8 cellular contexts compared by ENCODE assay signal in genomic region chr12:89352492-89353187, GRCh38. TPM values are rescaled to one million over a fixed set of nuclear protein-coding genes. Genes with fewer than 3 reads are reported as not detected.
DNase-seq lines count a peak whose midpoint lies in the region; ATAC-seq lines count a peak whose summit lies in the region.

TSS of gene DUSP6 (minus strand) at chr12:89352501. CDS start at chr12:89352039, 462 bp downstream.

- ATAC-seq in GM18517 (IDR thresholded peaks at IDR 0.05; ENCODE audit: unreplicated experiment) (peak; percentile 43), HG03520 (IDR thresholded peaks at IDR 0.05; ENCODE audit: unreplicated experiment) (peak; percentile 40), HG03095 (IDR thresholded peaks at IDR 0.05; ENCODE audit: unreplicated experiment) (no peak)

- H3K4me3 Mint-ChIP-seq in activated CD4-positive, alpha-beta memory T cell treated with anti-CD3 and anti-CD28 coated beads for 36 hours, result peak within 1 kb of the TSS; percentile 92

- H3K27me3 Mint-ChIP-seq in activated CD4-positive, alpha-beta memory T cell treated with anti-CD3 and anti-CD28 coated beads for 36 hours, result peaks cover 2% of the 10 kb centered on the region

- intact Hi-C loops in activated CD4-positive, alpha-beta memory T cell treated with anti-CD3 and anti-CD28 coated beads for 36 hours (cut with micrococcal nuclease), result loop anchor here (1.0 to 10.0 kb wide), 18 partner anchors 11 to 1118 kb away; partner anchors contain the start of gene POC1B

- CTCF ChIA-PET in activated CD4-positive, alpha-beta memory T cell treated with anti-CD3 and anti-CD28 coated beads for 36 hours (lab: Charles Lee), result interaction anchor here (0.6 to 3.1 kb wide), 13 partner anchors 30 to 333 kb away, joined by 3 to 15 read pairs (median 4); partner anchors contain the start of gene GALNT4

- H3K9me3 Mint-ChIP-seq in activated CD4-positive, alpha-beta memory T cell treated with anti-CD3 and anti-CD28 coated beads for 36 hours, result no peaks in the 10 kb centered on the region

- peaks cover 40% of the 10 kb centered on the region for H3K36me3 Mint-ChIP-seq in activated CD4-positive, alpha-beta memory T cell treated with anti-CD3 and anti-CD28 coated beads for 36 hours

- POLR2A ChIA-PET in activated CD4-positive, alpha-beta memory T cell treated with anti-CD3 and anti-CD28 coated beads for 36 hours (lab: Charles Lee), result interaction anchor here (0.8 to 5.4 kb wide), 21 partner anchors 11 to 313 kb away, joined by 3 to 59 read pairs (median 8); partner anchors contain the start of genes GALNT4 and POC1B

- H3K4me1 Mint-ChIP-seq in activated CD4-positive, alpha-beta memory T cell treated with anti-CD3 and anti-CD28 coated beads for 36 hours (ENCODE audit: low read depth), result peaks cover 36% of the 10 kb centered on the region

- DNase-seq in NCI-H774 (lab: John Stamatoyannopoulos, UW) (peak; percentile 99), dermis blood vessel endothelial cell (peak; percentile 99), left kidney (ENCODE audit: low read depth, low spot score) (peak; percentile 99)
- peak; percentile 97 for DNase-seq in activated CD4-positive, alpha-beta memory T cell treated with anti-CD3 and anti-CD28 coated beads for 36 hours
- peak; percentile 58 to 87 (median 70) for DNase-seq in stimulated activated CD4-positive, alpha-beta T cell treated with anti-CD3 and anti-CD28 coated beads, Interleukin-1b, Interleukin-23, amount 100 ng/mL, for 24 hours (ENCODE audit: low read depth in 4 of 4, low spot score in 1 of 4)

- peak within 1 kb of the TSS; percentile 96 for H3K27ac Mint-ChIP-seq in activated CD4-positive, alpha-beta memory T cell treated with anti-CD3 and anti-CD28 coated beads for 36 hours

RNA-seq across cellular contexts. Expression of gene DUSP6, which starts in this region (rescaled TPM):
- total RNA-seq in activated CD4-positive, alpha-beta memory T cell treated with anti-CD3 and anti-CD28 coated beads for 36 hours, result 10 to 100 TPM; 86.7 to 87.9 TPM
- 309 and 317 TPM in 2 replicates for total RNA-seq in dermis blood vessel endothelial cell
